31 cellular contexts compared by ENCODE assay signal in the genomic region with DNA sequence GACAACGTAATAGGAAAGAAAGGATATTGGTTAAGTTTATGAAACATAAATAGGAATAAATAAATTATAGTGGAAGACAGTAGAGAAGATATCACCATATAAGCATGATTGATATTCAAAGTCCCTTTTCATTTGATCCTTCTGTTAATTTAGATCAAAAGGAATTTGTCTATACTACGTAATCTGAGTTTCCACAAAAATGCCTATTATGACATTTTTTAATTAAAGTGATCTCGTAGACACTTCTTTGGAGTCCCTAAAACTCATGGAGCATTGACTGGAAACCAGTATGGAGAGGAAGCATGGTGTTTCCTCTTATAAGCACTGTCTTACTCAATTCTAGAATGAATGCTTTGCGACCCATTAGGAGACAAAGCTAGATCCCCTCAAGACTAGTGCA.
DNase-seq lines count a peak whose midpoint lies in the region; ATAC-seq, FAIRE-seq and TF ChIP-seq lines count a peak whose summit lies in the region.
"Had no signal": no experiment of that assay in that cellular context is flagged by ENCODE, and none has a peak within 500 bp of the region (broad histone marks: within the 10 kb centered on the region; RNA-seq: fewer than 3 reads in every experiment).

No MANE protein-coding gene starts in this region.

- intact Hi-C loops in HepG2 (cut with micrococcal nuclease; ENCODE audit: unreplicated experiment), result no loop called here
- intact Hi-C loops in right lobe of liver (cut with DNase I), result no loop called here

- ATAC-seq in HepG2 (no peak), right lobe of liver (no peak)
- ATAC-seq: A549; CD8-positive, alpha-beta T cell had no signal

- in situ Hi-C loops in HepG2 (cut with HindIII; ENCODE audit: extremely low pct_ligation_motif_present, low pct_unique_long_range_greater_than_20kb), result no loop called here

- TF ChIP-seq EP300 in HepG2 (IDR thresholded peaks at IDR 0.05; ENCODE audit: low read depth in 2 of 2, low read length in 2 of 2) (no peak), HepG2 (CRISPR knock-in tag; IDR thresholded peaks at IDR 0.05; ENCODE audit: borderline replicate concordance) (no peak)

- whole genome bisulfite sequencing in HepG2 (ENCODE audit: low lambda C conversion rate), result 4% methylated on average over 4 of the region's 4 CpGs
- 27% methylated on average over 4 of the region's 4 CpGs for WGBS in right lobe of liver (ENCODE audit: insufficient coverage, low coverage, low lambda C conversion rate, missing lambda C conversion rate)

- TF ChIP-seq POLR2A in HepG2 (IDR thresholded peaks at IDR 0.05; ENCODE audit: insufficient read depth in 1 of 2, low read depth in 2 of 2, low read length in 2 of 2) (no peak), right lobe of liver (IDR thresholded peaks at IDR 0.05) (no peak)

- H3K9me2 ChIP-seq in Karpas-422 (replicated peaks; ENCODE audit: insufficient read depth, low read length), result no peaks in the 10 kb centered on the region

- TF ChIP-seq RAD21 in HepG2 (CRISPR knock-in tag; IDR thresholded peaks at IDR 0.05), result no peak

- no peaks in the 10 kb centered on the region for H4K20me1 ChIP-seq in HepG2 (ENCODE audit: insufficient read depth, low read length)
- H4K20me1 ChIP-seq in Karpas-422 (ENCODE audit: insufficient read depth, low read depth, low read length), result no peaks in the 10 kb centered on the region
- H4K20me1 ChIP-seq: BLaER1; BLaER1 treated with 17β-estradiol and CSF1 and Interleukin-3, amounts not matched to agents 10 nM and 100 nM had no signal

- H3K4me3 ChIP-seq in HepG2 (replicated peaks in 1 of 3; ENCODE audit: insufficient read depth in 1 of 3, low read depth in 2 of 3, low read length in 3 of 3) (no peak overlapping the region), right lobe of liver (no peak overlapping the region), Karpas-422 (ENCODE audit: low read length) (no peak overlapping the region)
- H3K4me3 ChIP-seq: A549; BLaER1; BLaER1 treated with 17β-estradiol and CSF1 and Interleukin-3, amounts not matched to agents 10 nM and 100 nM had no signal

- H3K79me2 ChIP-seq in HepG2 (ENCODE audit: insufficient read depth, low read length) (no peaks in the 10 kb centered on the region), Karpas-422 (ENCODE audit: low read length) (no peaks in the 10 kb centered on the region)

- no peak for TF ChIP-seq CTCF in HepG2 (CRISPR knock-in tag; IDR thresholded peaks at IDR 0.05)
- no peak for TF ChIP-seq CTCF in right lobe of liver (IDR thresholded peaks at IDR 0.05)

- H3K36me3 ChIP-seq in HepG2 (replicated peaks in 1 of 2; ENCODE audit: control insufficient read depth in 1 of 2, insufficient read depth in 2 of 2, low read length in 2 of 2), result no peaks in the 10 kb centered on the region
- H3K36me3 ChIP-seq in right lobe of liver, result no peaks in the 10 kb centered on the region
- no peaks in the 10 kb centered on the region for H3K36me3 ChIP-seq in Karpas-422 (ENCODE audit: insufficient read depth, low read length)
- H3K36me3 ChIP-seq: BE2C; BLaER1; BLaER1 treated with 17β-estradiol and CSF1 and Interleukin-3, amounts not matched to agents 10 nM and 100 nM had no signal

- BruUV-seq in HepG2 (replicated peaks; lab: Mats Ljungman, UMichigan), result no TSS peak

- H2AFZ ChIP-seq in HepG2 (ENCODE audit: low read length), result no peak overlapping the region
- H2AFZ ChIP-seq in Karpas-422 (ENCODE audit: low read length), result peak overlapping the region; percentile 10; the same call in 1 of the 2 replicates

- H3K4me2 ChIP-seq in HepG2 (ENCODE audit: low read depth, low read length) (no peak overlapping the region), Karpas-422 (ENCODE audit: low read depth, low read length, poor library complexity, severe bottlenecking) (peak overlapping the region; percentile 63)
- H3K4me2 ChIP-seq: A549; BLaER1; BLaER1 treated with 17β-estradiol and CSF1 and Interleukin-3, amounts not matched to agents 10 nM and 100 nM had no signal

- no peak overlapping the region for H3K27ac ChIP-seq in HepG2 (ENCODE audit: extremely low read length, insufficient read depth, low read length)
- no peak overlapping the region for H3K27ac ChIP-seq in right lobe of liver
- H3K27ac ChIP-seq in Karpas-422 (ENCODE audit: low read length), result peak overlapping the region; percentile 97
- H3K27ac ChIP-seq: 22Rv1; A549; BLaER1; BLaER1 treated with 17β-estradiol and CSF1 and Interleukin-3, amounts not matched to agents 10 nM and 100 nM; C4-2B had no signal

- H3K27me3 ChIP-seq in HepG2 (ENCODE audit: control insufficient read depth in 1 of 2, insufficient read depth in 2 of 2, low read length in 2 of 2) (no peaks in the 10 kb centered on the region), right lobe of liver (no peaks in the 10 kb centered on the region), Karpas-422 (ENCODE audit: low read length) (no peaks in the 10 kb centered on the region)
- H3K27me3 ChIP-seq: BE2C; BLaER1; BLaER1 treated with 17β-estradiol and CSF1 and Interleukin-3, amounts not matched to agents 10 nM and 100 nM had no signal

- CTCF ChIA-PET in HepG2 (lab: Yijun Ruan, JAX; ENCODE audit: low intra/inter-chr PET ratio, low total read pairs), result no interaction called here

- H3K9ac ChIP-seq in HepG2 (ENCODE audit: insufficient read depth, low read depth, low read length) (no peak overlapping the region), Karpas-422 (ENCODE audit: low read length) (peak overlapping the region; percentile 50; the same call in 1 of the 2 replicates)
- H3K9ac ChIP-seq: BLaER1; BLaER1 treated with 17β-estradiol and CSF1 and Interleukin-3, amounts not matched to agents 10 nM and 100 nM had no signal

- H3K9me3 ChIP-seq in HepG2 (ENCODE audit: low read length) (peaks cover 92% of the 10 kb centered on the region), right lobe of liver (no peaks in the 10 kb centered on the region), Karpas-422 (ENCODE audit: low read length) (no peaks in the 10 kb centered on the region)
- H3K9me3 ChIP-seq: A549, BE2C, BLaER1, Caco-2 had no signal

- no peak for FAIRE-seq in HepG2 (lab: Jason Lieb, UNC)
- FAIRE-seq: A204.1, A549, D721Med had no signal

- H3K4me1 ChIP-seq in HepG2 (ENCODE audit: insufficient read depth, low read length) (no peaks in the 10 kb centered on the region), right lobe of liver (no peaks in the 10 kb centered on the region), Karpas-422 (ENCODE audit: low read length) (peaks cover 66% of the 10 kb centered on the region)
- H3K4me1 ChIP-seq: A549, BE2C, BLaER1, Caco-2 had no signal

- POLR2A ChIA-PET in HepG2 (lab: Yijun Ruan, JAX), result no interaction called here

- DNase-seq in HepG2 (ENCODE audit: low spot score) (no peak), right lobe of liver (no peak), Karpas-422 (no peak), NCI-H1417 (lab: John Stamatoyannopoulos, UW) (no peak)
- DNase-seq: 8988T; ACHN; AML-193; BE2C; C1 segment of cervical spinal cord; Caco-2; Calu3; CD4-positive, alpha-beta memory T cell; CD4-positive, alpha-beta T cell; CD4-positive, CD25-positive, alpha-beta regulatory T cell; CD8-positive, alpha-beta memory T cell; CD8-positive, alpha-beta T cell; COR-L47; DMS 273 treated with DMSO at 0.1 percent for 48 hours; DMS153; DMS53; DMS79; DMS79 treated with DMSO at 0.1 percent for 48 hours; DND-41; EL had no signal

TF ChIP-seq in HepG2, 621 proteins besides CTCF, POLR2A, EP300 and RAD21 (continues in another document):
- TF ChIP-seq ZNF3 (CRISPR knock-in tag; IDR thresholded peaks at IDR 0.05) (no peak), STAT5B (CRISPR knock-in tag; IDR thresholded peaks at IDR 0.05) (no peak), ZSCAN30 (CRISPR knock-in tag; IDR thresholded peaks at IDR 0.05) (no peak), SRY (CRISPR knock-in tag; IDR thresholded peaks at IDR 0.05) (no peak), ZNF468 (CRISPR knock-in tag; IDR thresholded peaks at IDR 0.05) (no peak), NFYC (CRISPR knock-in tag; IDR thresholded peaks at IDR 0.05) (no peak), CBX1 (IDR thresholded peaks at IDR 0.05; ENCODE audit: low read depth) (no peak), DNMT1 (CRISPR knock-in tag; IDR thresholded peaks at IDR 0.05) (no peak), RXRA (CRISPR knock-in tag; IDR thresholded peaks at IDR 0.05) (no peak), NR1H2 (CRISPR knock-in tag; IDR thresholded peaks at IDR 0.05; ENCODE audit: borderline replicate concordance, low read depth) (no peak), MAFF (IDR thresholded peaks at IDR 0.05; ENCODE audit: low read depth, low read length) (peak; percentile 56; the same call in 1 of the 2 replicates), KAT7 (CRISPR knock-in tag; IDR thresholded peaks at IDR 0.05; ENCODE audit: borderline replicate concordance) (no peak)
- TF ChIP-seq, protein P1, sequence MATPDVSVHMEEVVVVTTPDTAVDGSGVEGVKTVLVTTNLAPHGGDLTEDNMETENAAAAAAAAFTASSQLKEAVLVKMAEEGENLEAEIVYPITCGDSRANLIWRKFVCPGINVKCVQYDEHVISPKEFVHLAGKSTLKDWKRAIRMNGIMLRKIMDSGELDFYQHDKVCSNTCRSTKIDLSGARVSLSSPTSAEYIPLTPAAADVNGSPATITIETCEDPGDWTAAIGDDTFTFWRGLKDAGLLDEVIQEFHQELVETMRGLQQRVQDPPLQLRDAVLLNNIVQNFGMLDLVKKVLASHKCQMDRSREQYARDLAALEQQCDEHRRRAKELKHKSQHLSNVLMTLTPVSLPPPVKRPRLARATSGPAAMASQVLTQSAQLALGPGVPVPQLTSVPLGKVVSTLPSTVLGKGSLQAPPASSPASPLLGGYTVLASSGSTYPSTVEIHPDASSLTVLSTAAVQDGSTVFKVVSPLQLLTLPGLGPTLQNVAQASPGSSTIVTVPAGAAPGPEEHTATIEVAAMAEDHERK (CRISPR knock-in tag; IDR thresholded peaks at IDR 0.05; ENCODE audit: low read depth), result no peak
- TF ChIP-seq, protein P2, sequence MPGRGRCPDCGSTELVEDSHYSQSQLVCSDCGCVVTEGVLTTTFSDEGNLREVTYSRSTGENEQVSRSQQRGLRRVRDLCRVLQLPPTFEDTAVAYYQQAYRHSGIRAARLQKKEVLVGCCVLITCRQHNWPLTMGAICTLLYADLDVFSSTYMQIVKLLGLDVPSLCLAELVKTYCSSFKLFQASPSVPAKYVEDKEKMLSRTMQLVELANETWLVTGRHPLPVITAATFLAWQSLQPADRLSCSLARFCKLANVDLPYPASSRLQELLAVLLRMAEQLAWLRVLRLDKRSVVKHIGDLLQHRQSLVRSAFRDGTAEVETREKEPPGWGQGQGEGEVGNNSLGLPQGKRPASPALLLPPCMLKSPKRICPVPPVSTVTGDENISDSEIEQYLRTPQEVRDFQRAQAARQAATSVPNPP (CRISPR knock-in tag; IDR thresholded peaks at IDR 0.05), result no peak
- TF ChIP-seq, protein P3, sequence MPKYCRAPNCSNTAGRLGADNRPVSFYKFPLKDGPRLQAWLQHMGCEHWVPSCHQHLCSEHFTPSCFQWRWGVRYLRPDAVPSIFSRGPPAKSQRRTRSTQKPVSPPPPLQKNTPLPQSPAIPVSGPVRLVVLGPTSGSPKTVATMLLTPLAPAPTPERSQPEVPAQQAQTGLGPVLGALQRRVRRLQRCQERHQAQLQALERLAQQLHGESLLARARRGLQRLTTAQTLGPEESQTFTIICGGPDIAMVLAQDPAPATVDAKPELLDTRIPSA (CRISPR knock-in tag; IDR thresholded peaks at IDR 0.05; ENCODE audit: borderline replicate concordance), result no peak
